28 cellular contexts compared by ENCODE assay signal in the genomic region with DNA sequence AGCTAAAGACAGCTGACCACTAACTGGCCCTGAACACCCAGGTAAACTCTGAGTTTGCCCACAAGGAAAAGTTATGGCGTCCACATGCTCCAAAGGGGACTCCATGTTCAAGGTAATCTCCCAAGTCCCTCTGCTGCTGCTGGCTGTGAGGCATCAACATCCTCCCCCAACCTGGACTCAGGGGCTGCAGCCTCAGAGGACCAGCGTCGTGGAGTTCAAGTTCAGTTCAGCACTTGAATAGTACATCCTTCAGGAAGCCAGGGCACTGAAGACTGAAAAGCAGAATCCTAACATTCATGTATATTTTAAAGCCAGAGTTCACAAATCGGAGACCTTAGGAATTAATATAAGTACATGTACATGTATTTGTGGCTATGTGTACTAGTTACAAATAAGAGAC.
DNase-seq lines count a peak whose midpoint lies in the region; ATAC-seq and TF ChIP-seq lines count a peak whose summit lies in the region.
"Had no signal": no experiment of that assay in that cellular context is flagged by ENCODE, and none has a peak within 500 bp of the region (broad histone marks: within the 10 kb centered on the region; RNA-seq: fewer than 3 reads in every experiment).

No MANE protein-coding gene starts in this region.

- no peak overlapping the region for H3K4ac ChIP-seq in neuronal stem cell (ENCODE audit: low read length)

- H3K4me1 ChIP-seq in BLaER1 treated with 17β-estradiol and CSF1 and Interleukin-3, amounts not matched to agents 10 nM and 100 nM: peaks cover 52 to 63% (median 57%) of the 10 kb centered on the region in 10 experiments
- H3K4me1 ChIP-seq in rectal smooth muscle tissue (ENCODE audit: control insufficient read depth, insufficient read depth, low read length): no peaks in the 10 kb centered on the region
- H3K4me1 ChIP-seq in neuronal stem cell (ENCODE audit: control insufficient read depth in 2 of 2, insufficient read depth in 1 of 2, low read depth in 1 of 2, low read length in 2 of 2): peaks cover 8 to 12% of the 10 kb centered on the region in 2 donors
- H3K4me1 ChIP-seq: foreskin keratinocyte, SJCRH30 had no signal

- H2AK5ac ChIP-seq in neuronal stem cell (ENCODE audit: low read depth, low read length): no peak overlapping the region

- H3K9me3 ChIP-seq in BLaER1 treated with 17β-estradiol and CSF1 and Interleukin-3, amounts not matched to agents 10 nM and 100 nM (replicated peaks in 1 of 11): no peaks in the 10 kb centered on the region
- no peaks in the 10 kb centered on the region for H3K9me3 ChIP-seq in neuronal stem cell (replicated peaks in 1 of 2; ENCODE audit: control insufficient read depth in 2 of 2, insufficient read depth in 1 of 2, low read depth in 1 of 2, low read length in 2 of 2)
- H3K9me3 ChIP-seq: esophagus muscularis mucosa, SJCRH30, stomach had no signal

- H3K36me3 ChIP-seq in BLaER1 treated with 17β-estradiol and CSF1 and Interleukin-3, amounts not matched to agents 10 nM and 100 nM: no peaks in the 10 kb centered on the region
- H3K36me3 ChIP-seq in brain microvascular endothelial cell (replicated peaks) (no peaks in the 10 kb centered on the region), rectal smooth muscle tissue (ENCODE audit: control insufficient read depth, insufficient read depth, low read length) (no peaks in the 10 kb centered on the region), neuronal stem cell (replicated peaks in 1 of 2; ENCODE audit: control insufficient read depth in 2 of 2, insufficient read depth in 2 of 2, low read length in 2 of 2) (no peaks in the 10 kb centered on the region)
- H3K36me3 ChIP-seq: esophagus muscularis mucosa, SJCRH30, stomach had no signal

- no peak overlapping the region for H3K4me3 ChIP-seq in BLaER1 treated with 17β-estradiol and CSF1 and Interleukin-3, amounts not matched to agents 10 nM and 100 nM
- H3K4me3 ChIP-seq in brain microvascular endothelial cell (ENCODE audit: low read depth, low read length) (no peak overlapping the region), rectal smooth muscle tissue (ENCODE audit: low read length) (no peak overlapping the region), neuronal stem cell (ENCODE audit: low read length in 2 of 2) (no peak overlapping the region)
- H3K4me3 ChIP-seq: esophagus muscularis mucosa, K562, SJCRH30, skin epidermis, stomach had no signal

- no peak overlapping the region for H2AFZ ChIP-seq in neuronal stem cell (ENCODE audit: low read length)

- no peak overlapping the region for H4K91ac ChIP-seq in neuronal stem cell (ENCODE audit: low read depth, low read length, poor library complexity)

- no peak overlapping the region for H4K8ac ChIP-seq in neuronal stem cell (ENCODE audit: low read depth, low read length)

- H3K14ac ChIP-seq in neuronal stem cell (ENCODE audit: low read length): no peak overlapping the region

- peaks cover 0 to 8% (median 0%) of the 10 kb centered on the region in 11 experiments; a peak in 4 of 22 replicates for H4K20me1 ChIP-seq in BLaER1 treated with 17β-estradiol and CSF1 and Interleukin-3, amounts not matched to agents 10 nM and 100 nM

- H3K27ac ChIP-seq in BLaER1 treated with 17β-estradiol and CSF1 and Interleukin-3, amounts not matched to agents 10 nM and 100 nM: peak overlapping the region in 1 of 11 experiments; percentile 3; a peak in 1 of 22 replicates
- H3K27ac ChIP-seq in brain microvascular endothelial cell (peak overlapping the region; percentile 10), rectal smooth muscle tissue (ENCODE audit: low read depth, low read length) (peak overlapping the region; percentile 42), neuronal stem cell (replicated peaks; ENCODE audit: low read length) (no peak overlapping the region)
- H3K27ac ChIP-seq: C4-2B, foreskin keratinocyte, SJCRH30 had no signal

- no CpG with 5 or more reads among the region's 4 CpGs for WGBS in neuronal stem cell (ENCODE audit: extremely low coverage in 2 of 2, insufficient read length in 2 of 2, insufficient replicate concordance in 1 of 2), 2 donors

- no peak overlapping the region for H3K23ac ChIP-seq in neuronal stem cell (ENCODE audit: low read depth, low read length, poor library complexity)

- TF ChIP-seq CTCF in brain microvascular endothelial cell (IDR thresholded peaks at IDR 0.05; ENCODE audit: low read depth, low read length, missing control alignments): no peak

- no peak overlapping the region; a peak in 1 of 22 replicates for H3K9ac ChIP-seq in BLaER1 treated with 17β-estradiol and CSF1 and Interleukin-3, amounts not matched to agents 10 nM and 100 nM
- H3K9ac ChIP-seq in rectal smooth muscle tissue (ENCODE audit: low read length) (no peak overlapping the region), neuronal stem cell (ENCODE audit: low read depth, low read length, poor library complexity) (no peak overlapping the region)

- no peak overlapping the region for H2BK5ac ChIP-seq in neuronal stem cell (ENCODE audit: low read length)

- H2BK120ac ChIP-seq in neuronal stem cell (ENCODE audit: low read depth, low read length): no peak overlapping the region

- DNase-seq in brain microvascular endothelial cell (no peak), iris pigment epithelial cell (ENCODE audit: low read depth) (peak; percentile 35), NOMO-1 treated with DMSO at 0.1 percent for 48 hours (lab: John Stamatoyannopoulos, UW; ENCODE audit: unreplicated experiment) (no peak), neuronal stem cell (ENCODE audit: low spot score) (no peak), A172 (ENCODE audit: low spot score) (no peak)
- DNase-seq: activated B cell treated with CpG ODN at 0.5 μM for 24 hours; activated CD8-positive, alpha-beta memory T cell treated with anti-CD3 and anti-CD28 coated beads, Interleukin-2, amount 10 ng/mL, durations not matched to agents 7 days and 5 days; activated naive CD4-positive, alpha-beta T cell treated with Interleukin-2 at 50 U/mL for 16 hours; activated T-cell treated with anti-CD3 and anti-CD28 coated beads, Interleukin-2, amount 50 U/mL, for 48 hours; cortex of kidney; DMS79 treated with DMSO at 0.1 percent for 48 hours; endodermal cell; foreskin keratinocyte; H7; islet precursor cell; NCI-H2029; NCI-H69; SJCRH30; stimulated activated CD4-positive, alpha-beta T cell treated with anti-CD3 and anti-CD28 coated beads, Interleukin-1b, Interleukin-23, amount 100 ng/mL, for 48 hours; stimulated activated CD8-positive, alpha-beta memory T cell treated with anti-CD3 and anti-CD28 coated beads, Interleukin-4, amount 100 ng/mL, for 48 hours; stomach had no signal

- H3K18ac ChIP-seq in neuronal stem cell (ENCODE audit: low read length): no peak overlapping the region

- H3K79me1 ChIP-seq in neuronal stem cell (ENCODE audit: low read depth, low read length): no peaks in the 10 kb centered on the region

- ATAC-seq in HG03460 (IDR thresholded peaks at IDR 0.05; ENCODE audit: unreplicated experiment): no peak
- ATAC-seq: activated CD8-positive, alpha-beta memory T cell treated with anti-CD3 and anti-CD28 coated beads, Interleukin-2, amount 10 ng/mL, durations not matched to agents 7 days and 5 days; foreskin keratinocyte; K562 had no signal

- no peak overlapping the region for H2BK15ac ChIP-seq in neuronal stem cell (ENCODE audit: low read length)

- H3K4me2 ChIP-seq in BLaER1 treated with 17β-estradiol and CSF1 and Interleukin-3, amounts not matched to agents 10 nM and 100 nM: peak overlapping the region; percentile 45 to 84 (median 74)
- no peak overlapping the region for H3K4me2 ChIP-seq in neuronal stem cell (ENCODE audit: insufficient read depth, low read length, poor library complexity, severe bottlenecking)

- no peaks in the 10 kb centered on the region; a peak in 1 of 22 replicates for H3K27me3 ChIP-seq in BLaER1 treated with 17β-estradiol and CSF1 and Interleukin-3, amounts not matched to agents 10 nM and 100 nM
- no peaks in the 10 kb centered on the region for H3K27me3 ChIP-seq in brain microvascular endothelial cell (replicated peaks)
- no peaks in the 10 kb centered on the region for H3K27me3 ChIP-seq in rectal smooth muscle tissue (ENCODE audit: control insufficient read depth, insufficient read depth, low read length)
- peaks cover 0 to 19% (median 0%) of the 10 kb centered on the region in 3 experiments for H3K27me3 ChIP-seq in neuronal stem cell (ENCODE audit: control insufficient read depth in 3 of 3, insufficient read depth in 3 of 3, low read depth in 1 of 3, low read length in 3 of 3)

- H2BK12ac ChIP-seq in neuronal stem cell (ENCODE audit: low read length): no peak overlapping the region

- in situ Hi-C loops in brain microvascular endothelial cell (cut with HindIII; ENCODE audit: low pct_ligation_motif_present, low sequenced_read_pairs): no loop called here
